Comparison of ENCODE assay signal across 7 cellular contexts in the genomic region with DNA sequence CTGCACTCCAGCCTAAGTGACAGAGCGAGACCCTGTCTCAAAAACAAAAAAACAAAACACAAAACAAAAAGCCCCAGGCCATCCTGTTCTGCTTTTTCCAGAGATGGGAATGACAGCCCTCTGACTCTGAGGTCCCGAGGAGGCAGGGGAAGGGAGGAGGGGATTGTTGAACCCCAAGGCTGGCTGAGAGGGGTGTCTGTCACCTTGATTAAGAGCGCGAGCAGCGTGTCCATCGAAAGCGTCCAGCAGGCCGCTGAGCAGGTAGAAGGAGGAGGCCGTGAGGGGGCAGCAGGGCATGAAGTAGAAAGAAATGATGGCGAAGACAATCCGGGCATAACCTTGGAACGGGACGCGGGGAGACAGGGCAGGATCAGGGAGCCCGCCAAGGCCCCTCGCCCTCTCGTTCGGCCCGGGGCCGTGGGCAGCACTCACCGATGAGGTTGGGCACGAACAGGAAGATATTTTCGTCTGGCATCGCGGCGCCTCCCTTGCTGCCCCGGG. TPM values are rescaled to one million over a fixed set of nuclear protein-coding genes. Genes with fewer than 3 reads are reported as not detected.
DNase-seq lines count a peak whose midpoint lies in the region; ATAC-seq, FAIRE-seq and TF ChIP-seq lines count a peak whose summit lies in the region.

No MANE protein-coding gene starts in this region.

- 1% methylated on average over 20 to 27 of the region's 27 CpGs for WGBS in small intestine, 3 donors

- H3K4me1 ChIP-seq in HUES48 (ENCODE audit: control insufficient read depth, insufficient read depth, low read length) (peaks cover 4% of the 10 kb centered on the region; the same call in 1 of the 2 replicates), small intestine (ENCODE audit: control insufficient read depth in 2 of 2, insufficient read depth in 1 of 2, low read depth in 1 of 2, low read length in 1 of 2) (peaks cover 2 to 4% of the 10 kb centered on the region in 2 donors)

- CTCF ChIA-PET in GM10248 (lab: Yijun Ruan, JAX): interaction anchor here (1.0 to 4.0 kb wide), 3 partner anchors 9 to 37 kb away, joined by 3 to 26 read pairs (median 6); partner anchors contain the start of gene SEZ6L2

- no peak for DNase-seq in GM10248 (ENCODE audit: extremely low spot score)
- peak; percentile 36 for DNase-seq in iPS-NIHi11 (ENCODE audit: low spot score)
- DNase-seq in small intestine: peak; percentile 35
- DNase-seq in foreskin melanocyte: no peak

- POLR2A ChIA-PET in GM10248 (lab: Yijun Ruan, JAX): no interaction called here

- peak overlapping the region; percentile 99; the same call in 1 of the 2 replicates for H3K9ac ChIP-seq in HUES48 (ENCODE audit: low read depth, low read length)

- no peak for FAIRE-seq in small intestine (lab: Jason Lieb, UNC)

- H3K4me3 ChIP-seq in HUES48 (ENCODE audit: low read depth, low read length) (peak overlapping the region; percentile 97), small intestine (ENCODE audit: low read depth in 1 of 2, low read length in 2 of 2) (peak overlapping the region; percentile 78 to 92)

- H3K9me3 ChIP-seq in HUES48 (ENCODE audit: control insufficient read depth, insufficient read depth, low read length) (no peaks in the 10 kb centered on the region), small intestine (ENCODE audit: control insufficient read depth, low read depth) (no peaks in the 10 kb centered on the region)

- H3K27me3 ChIP-seq in HUES48 (ENCODE audit: control insufficient read depth, insufficient read depth, low read length) (no peaks in the 10 kb centered on the region), small intestine (ENCODE audit: control insufficient read depth in 2 of 2, insufficient read depth in 2 of 2, low read length in 2 of 2) (no peaks in the 10 kb centered on the region)

- peak overlapping the region; percentile 99 for H3K27ac ChIP-seq in HUES48 (ENCODE audit: low read depth, low read length)
- H3K27ac ChIP-seq in angular gyrus (ENCODE audit: low read depth, low read length): peak overlapping the region; percentile 99
- peak overlapping the region in 1 of 2 donors; percentile 83 for H3K27ac ChIP-seq in small intestine (ENCODE audit: low read depth in 1 of 2, low read length in 1 of 2)

- H3K36me3 ChIP-seq in HUES48 (ENCODE audit: control insufficient read depth, insufficient read depth, low read length) (peaks cover 30% of the 10 kb centered on the region), small intestine (ENCODE audit: control insufficient read depth in 2 of 2, insufficient read depth in 2 of 2, low read length in 2 of 2) (peaks cover 6 to 8% of the 10 kb centered on the region in 2 donors)

- peak; percentile 15 for TF ChIP-seq CTCF in GM10248 (IDR thresholded peaks at IDR 0.05; ENCODE audit: control extremely low read depth, extremely low read depth, low read depth, missing control alignments)

- no peak for ATAC-seq in HG03460 (IDR thresholded peaks at IDR 0.05; ENCODE audit: unreplicated experiment)

RNA-seq across cellular contexts. Expression of gene CDIPT, which starts 0.6 kb away (rescaled TPM):
- 10 to 100 TPM; 51.9 to 76.9 (median 55.1) TPM for polyA plus RNA-seq in small intestine

RNA-seq across cellular contexts. Expression of gene SEZ6L2, which starts 36.9 kb away (rescaled TPM):
- polyA plus RNA-seq in small intestine: 10 to 100 TPM in 1 of 3 donors, under 1 TPM in 2; 0.67 to 16.8 (median 0.81) TPM

RNA-seq across cellular contexts. Expression of gene ASPHD1, which starts 37.9 kb away (rescaled TPM):
- 10 to 100 TPM in 1 of 3 donors, 1 to 10 TPM in 1, under 1 TPM in 1; 0.67 to 11.5 (median 1.1) TPM for polyA plus RNA-seq in small intestine

RNA-seq across cellular contexts. Expression of gene MVP, which starts 42.2 kb away (rescaled TPM):
- 100 to 1,000 TPM; 256 to 558 (median 328) TPM for polyA plus RNA-seq in small intestine

RNA-seq across cellular contexts. Expression of gene PAGR1, which starts 46.5 kb away (rescaled TPM):
- polyA plus RNA-seq in small intestine: 10 to 100 TPM; 36.9 to 46.0 (median 45.9) TPM

Comparison
In these comparisons a context has a peak if more than half of its experiments do, and no peak if none do; other contexts are left out.
1. DNase-seq: peak in iPS-NIHi11 (single experiment) and small intestine (single experiment); none in GM10248 (single experiment) and foreskin melanocyte (single experiment).